Comparison of ENCODE assay signal across 15 cellular contexts in the genomic region with DNA sequence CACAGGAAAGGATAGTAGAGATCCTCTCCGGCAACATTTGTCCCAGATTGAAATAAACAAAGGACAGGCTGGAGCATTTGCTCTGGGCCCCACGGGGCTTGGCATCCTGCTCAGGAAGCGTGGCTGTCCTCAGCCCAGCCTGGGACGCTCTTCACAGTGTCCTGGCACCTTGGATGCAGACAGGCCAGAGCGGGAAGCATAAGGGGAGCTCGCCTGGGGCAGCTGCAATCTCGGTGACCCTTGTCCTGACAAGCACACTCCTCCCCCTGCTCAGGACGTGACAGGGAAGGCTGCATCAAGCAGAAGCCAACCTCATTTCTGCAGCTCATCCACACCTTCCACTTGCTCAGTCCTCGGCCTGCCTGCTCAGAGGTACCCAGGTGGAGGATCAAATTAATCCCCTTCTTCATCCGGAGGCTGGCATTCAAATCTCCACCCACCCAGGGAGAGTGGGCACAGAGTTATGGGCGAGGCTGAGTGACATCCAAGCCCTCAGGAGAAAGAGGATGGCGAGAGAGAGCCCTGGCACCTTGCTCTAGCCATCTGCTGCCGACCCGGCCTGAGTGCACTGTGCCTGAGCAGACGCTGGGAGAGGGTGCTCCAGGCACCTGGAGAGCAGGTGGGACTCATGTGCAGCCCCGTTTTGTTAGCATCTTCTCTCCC.
"Had no signal": no experiment of that assay in that cellular context is flagged by ENCODE, and none has a peak within 500 bp of the region (broad histone marks: within the 10 kb centered on the region; RNA-seq: fewer than 3 reads in every experiment).

No MANE protein-coding gene starts in this region.

- H3K36me3 ChIP-seq: pancreas, thyroid gland had no signal

- DNase-seq: activated CD4-positive, alpha-beta T cell treated with anti-CD3 and anti-CD28 coated beads for 4 hours; activated CD8-positive, alpha-beta memory T cell treated with anti-CD3 and anti-CD28 coated beads, Interleukin-2, amount 50 U/mL, for 48 hours; activated CD8-positive, alpha-beta T cell treated with anti-CD3 and anti-CD28 coated beads, Interleukin-2, amount 10 ng/mL, durations not matched to agents 7 days and 5 days; activated naive CD8-positive, alpha-beta T cell treated with anti-CD3 and anti-CD28 coated beads, Interleukin-2, amount 50 U/mL, for 24 hours; effector memory CD4-positive, alpha-beta T cell; hippocampal formation; kidney glomerular epithelial cell; pancreas; retina; T-helper 1 cell; thyroid gland had no signal

- H3K4me3 Mint-ChIP-seq: activated CD8-positive, alpha-beta T cell treated with anti-CD3 and anti-CD28 coated beads, Interleukin-2, amount 10 ng/mL, durations not matched to agents 7 days and 5 days; activated naive CD8-positive, alpha-beta T cell treated with anti-CD3 and anti-CD28 coated beads, Interleukin-2, amount 50 U/mL, for 24 hours; natural killer cell treated with Interleukin-12 subunit alpha and Interleukin-12 subunit beta and Interleukin-15 and Interleukin-18, amount 100 ng/mL, for 72 hours; stimulated activated effector memory CD8-positive, alpha-beta T cell treated with anti-CD3 and anti-CD28 coated beads, Interleukin-12 subunit alpha, Interleukin-12 subunit beta, amount 100 ng/mL, for 72 hours had no signal

- ATAC-seq: activated CD8-positive, alpha-beta T cell treated with anti-CD3 and anti-CD28 coated beads, Interleukin-2, amount 10 ng/mL, durations not matched to agents 7 days and 5 days; activated naive CD8-positive, alpha-beta T cell treated with anti-CD3 and anti-CD28 coated beads, Interleukin-2, amount 50 U/mL, for 24 hours; stimulated activated effector memory CD8-positive, alpha-beta T cell treated with anti-CD3 and anti-CD28 coated beads, Interleukin-12 subunit alpha, Interleukin-12 subunit beta, amount 100 ng/mL, for 72 hours had no signal

- H3K4me1 Mint-ChIP-seq: activated naive CD8-positive, alpha-beta T cell treated with anti-CD3 and anti-CD28 coated beads, Interleukin-2, amount 50 U/mL, for 24 hours; stimulated activated effector memory CD8-positive, alpha-beta T cell treated with anti-CD3 and anti-CD28 coated beads, Interleukin-12 subunit alpha, Interleukin-12 subunit beta, amount 100 ng/mL, for 72 hours had no signal

- H3K27ac Mint-ChIP-seq: activated CD8-positive, alpha-beta T cell treated with anti-CD3 and anti-CD28 coated beads, Interleukin-2, amount 10 ng/mL, durations not matched to agents 7 days and 5 days; activated naive CD8-positive, alpha-beta T cell treated with anti-CD3 and anti-CD28 coated beads, Interleukin-2, amount 50 U/mL, for 24 hours; natural killer cell treated with Interleukin-12 subunit alpha and Interleukin-12 subunit beta and Interleukin-15 and Interleukin-18, amount 100 ng/mL, for 72 hours; stimulated activated effector memory CD8-positive, alpha-beta T cell treated with anti-CD3 and anti-CD28 coated beads, Interleukin-12 subunit alpha, Interleukin-12 subunit beta, amount 100 ng/mL, for 72 hours had no signal

- H3K9me3 ChIP-seq: pancreas, thyroid gland had no signal

- H3K9me3 Mint-ChIP-seq: activated naive CD8-positive, alpha-beta T cell treated with anti-CD3 and anti-CD28 coated beads, Interleukin-2, amount 50 U/mL, for 24 hours; natural killer cell treated with Interleukin-12 subunit alpha and Interleukin-12 subunit beta and Interleukin-15 and Interleukin-18, amount 100 ng/mL, for 72 hours; stimulated activated effector memory CD8-positive, alpha-beta T cell treated with anti-CD3 and anti-CD28 coated beads, Interleukin-12 subunit alpha, Interleukin-12 subunit beta, amount 100 ng/mL, for 72 hours had no signal

- H3K4me2 ChIP-seq: smooth muscle cell had no signal

- H3K27me3 ChIP-seq: pancreas, thyroid gland had no signal

- H3K36me3 Mint-ChIP-seq: natural killer cell treated with Interleukin-12 subunit alpha and Interleukin-12 subunit beta and Interleukin-15 and Interleukin-18, amount 100 ng/mL, for 72 hours; stimulated activated effector memory CD8-positive, alpha-beta T cell treated with anti-CD3 and anti-CD28 coated beads, Interleukin-12 subunit alpha, Interleukin-12 subunit beta, amount 100 ng/mL, for 72 hours had no signal

- H3K4me3 ChIP-seq: pancreas, smooth muscle cell, thyroid gland had no signal

- H3K27me3 Mint-ChIP-seq: activated naive CD8-positive, alpha-beta T cell treated with anti-CD3 and anti-CD28 coated beads, Interleukin-2, amount 50 U/mL, for 24 hours; natural killer cell treated with Interleukin-12 subunit alpha and Interleukin-12 subunit beta and Interleukin-15 and Interleukin-18, amount 100 ng/mL, for 72 hours had no signal

- H3K27ac ChIP-seq: epithelial cell of prostate, pancreas, thyroid gland had no signal

- H3K4me1 ChIP-seq: pancreas, thyroid gland had no signal
